ENCODE assay signal across 18 cellular contexts in the genomic region with DNA sequence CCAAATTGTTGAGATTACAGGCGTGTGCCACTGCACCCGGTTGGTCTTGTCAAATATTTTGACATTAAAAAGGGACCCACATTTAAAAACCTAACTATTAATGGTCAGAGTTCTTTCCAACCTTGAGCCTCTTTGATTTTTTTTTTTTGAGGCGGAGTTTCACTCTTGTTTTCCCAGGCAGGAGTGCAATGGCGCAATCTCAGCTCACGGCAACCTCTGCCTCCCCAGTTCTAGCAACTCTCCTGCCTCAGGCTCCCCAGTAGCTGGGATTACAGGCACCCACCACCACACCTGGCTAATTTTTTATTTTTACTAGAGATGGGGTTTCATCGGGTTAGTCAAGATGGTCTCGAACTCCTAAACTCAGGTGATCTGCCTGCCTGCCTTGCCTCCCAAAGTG. TPM values are rescaled to one million over a fixed set of nuclear protein-coding genes. Genes with fewer than 3 reads are reported as not detected.
DNase-seq lines count a peak whose midpoint lies in the region; FAIRE-seq and TF ChIP-seq lines count a peak whose summit lies in the region.
"Had no signal": no experiment of that assay in that cellular context is flagged by ENCODE, and none has a peak within 500 bp of the region (broad histone marks: within the 10 kb centered on the region; RNA-seq: fewer than 3 reads in every experiment).

No MANE protein-coding gene starts in this region.

- H4K20me1 ChIP-seq in H1 (replicated peaks in 1 of 2; ENCODE audit: control insufficient read depth in 1 of 2, insufficient read depth in 2 of 2, low read length in 2 of 2) = peaks cover 0 to 2% of the 10 kb centered on the region in 2 experiments

- BruUV-seq in A673 (replicated peaks; lab: Mats Ljungman, UMichigan) = no TSS peak

- H3K27ac ChIP-seq in VCaP (peak overlapping the region; percentile 91), H1 (ENCODE audit: low read depth, low read length) (no peak overlapping the region), liver (ENCODE audit: low read depth in 1 of 2, low read length in 2 of 2) (peak overlapping the region in 1 of 2 donors; percentile 40), thyroid gland (no peak overlapping the region), A673 (ENCODE audit: low read depth, low read length, poor library complexity, severe bottlenecking) (no peak overlapping the region)
- H3K27ac ChIP-seq: A549 had no signal

- H3K27me3 ChIP-seq in H1 (replicated peaks in 1 of 4; ENCODE audit: control insufficient read depth in 3 of 4, extremely low read depth in 1 of 4, insufficient read depth in 3 of 4, low read length in 3 of 4) (no peaks in the 10 kb centered on the region), liver (ENCODE audit: control insufficient read depth in 4 of 4, insufficient read depth in 4 of 4, low read length in 3 of 4) (no peaks in the 10 kb centered on the region), thyroid gland (no peaks in the 10 kb centered on the region), A673 (replicated peaks; ENCODE audit: insufficient read depth, low read depth, low read length, poor library complexity) (no peaks in the 10 kb centered on the region)

- intact Hi-C loops in thyroid gland (cut with DNase I) = no loop called here
- intact Hi-C loops in A673 (cut with micrococcal nuclease; ENCODE audit: unreplicated experiment) = no loop called here

- no peak overlapping the region for H4K8ac ChIP-seq in H1 (ENCODE audit: extremely low read depth, insufficient read depth, low read length)

- TF ChIP-seq CTCF in VCaP (conservative IDR thresholded peaks at IDR 0.05) = no peak
- TF ChIP-seq CTCF in H1 (IDR thresholded peaks at IDR 0.05; ENCODE audit: control extremely low read depth in 1 of 3, insufficient read depth in 1 of 3, low read depth in 1 of 3, low read length in 3 of 3) = no peak
- no peak for TF ChIP-seq CTCF in liver (IDR thresholded peaks at IDR 0.05; ENCODE audit: low read depth, low read length, missing input control)
- no peak for TF ChIP-seq CTCF in thyroid gland (IDR thresholded peaks at IDR 0.05)
- TF ChIP-seq CTCF in A673 (conservative IDR thresholded peaks at IDR 0.05; ENCODE audit: low read depth, low read length) = no peak

- no peak overlapping the region for H2BK20ac ChIP-seq in H1 (ENCODE audit: low read length)

- no peak overlapping the region for H3K4me2 ChIP-seq in H1 (ENCODE audit: insufficient read depth in 1 of 2, low read depth in 2 of 2, low read length in 2 of 2)
- H3K4me2 ChIP-seq: A549 had no signal

- no peak overlapping the region for H2AK5ac ChIP-seq in H1 (ENCODE audit: low read depth, low read length)

- H3K4me1 ChIP-seq in H1 (replicated peaks in 1 of 4; ENCODE audit: control insufficient read depth in 3 of 4, insufficient read depth in 4 of 4, low read length in 3 of 4) (peaks cover 0 to 6% (median 2%) of the 10 kb centered on the region in 4 experiments; a peak in 3 of 7 replicates), liver (ENCODE audit: control insufficient read depth in 4 of 4, insufficient read depth in 4 of 4, low read length in 3 of 4) (peaks cover 13 to 59% (median 41%) of the 10 kb centered on the region in 4 donors), thyroid gland (peaks cover 0 to 7% of the 10 kb centered on the region in 2 donors), A673 (ENCODE audit: insufficient read depth, low read length, poor library complexity, severe bottlenecking) (peaks cover 48% of the 10 kb centered on the region)
- H3K4me1 ChIP-seq: A549 had no signal

- H3K9ac ChIP-seq in H1 (replicated peaks in 1 of 4; ENCODE audit: extremely low read depth in 1 of 4, low read depth in 3 of 4, low read length in 3 of 4) (no peak overlapping the region), liver (ENCODE audit: low read depth in 1 of 2, low read length in 2 of 2) (no peak overlapping the region)

- no peak for FAIRE-seq in H1 (lab: Jason Lieb, UNC)
- FAIRE-seq: A549, GM12878 had no signal

- CTCF ChIA-PET in H1 (lab: Charles Lee; ENCODE audit: partially characterized antibody) (interaction anchor here (0.6 to 1.5 kb wide), 2 partner anchors 36 to 267 kb away, joined by 3 to 4 read pairs; no protein-coding TSS in a partner anchor), A673 (lab: Charles Lee) (no interaction called here)

- H2BK5ac ChIP-seq in H1 (ENCODE audit: low read depth, low read length) = no peak overlapping the region

- H4K91ac ChIP-seq in H1 (replicated peaks; ENCODE audit: insufficient read length, low read length) = no peak overlapping the region

- H3K14ac ChIP-seq in H1 (ENCODE audit: insufficient read length) = no peak overlapping the region

- no peak overlapping the region for H3K23ac ChIP-seq in H1 (ENCODE audit: insufficient read length)

- H3K36me3 ChIP-seq in H1 (ENCODE audit: control insufficient read depth in 2 of 4, insufficient read depth in 4 of 4, low read length in 3 of 4) (no peaks in the 10 kb centered on the region), liver (ENCODE audit: control insufficient read depth in 4 of 4, insufficient read depth in 3 of 4, low read depth in 1 of 4, low read length in 3 of 4) (peaks cover 0 to 3% (median under 1%) of the 10 kb centered on the region in 4 donors), thyroid gland (no peaks in the 10 kb centered on the region), A673 (ENCODE audit: insufficient read depth, low read length, poor library complexity, severe bottlenecking) (no peaks in the 10 kb centered on the region)

- H4K5ac ChIP-seq in H1 (ENCODE audit: insufficient read length, low read depth, low read length) = no peak overlapping the region

- no peak for TF ChIP-seq POLR2A in H1 (IDR thresholded peaks at IDR 0.05; ENCODE audit: control extremely low read depth in 1 of 2, low read depth in 2 of 2, low read length in 2 of 2)
- no peak for TF ChIP-seq POLR2A in thyroid gland (IDR thresholded peaks at IDR 0.05)

- peaks cover 0 to 27% of the 10 kb centered on the region in 2 experiments; a peak in 2 of 4 replicates for H3K79me2 ChIP-seq in H1 (ENCODE audit: control insufficient read depth in 1 of 2, insufficient read depth in 2 of 2, low read length in 2 of 2)

- TF ChIP-seq RAD21 in H1 (IDR thresholded peaks at IDR 0.05 in 1 of 2, conservative IDR thresholded peaks at IDR 0.05 in 1 of 2; ENCODE audit: low read depth in 2 of 2, low read length in 2 of 2) = no peak
- TF ChIP-seq RAD21 in liver (IDR thresholded peaks at IDR 0.05) = no peak

- POLR2A ChIA-PET in H1 (lab: Charles Lee; ENCODE audit: partially characterized antibody) (interaction anchor here (2.1 kb wide), 1 partner anchor 31 kb away, joined by 4 read pairs; a partner anchor contains a TSS), A673 (lab: Charles Lee; ENCODE audit: low non-redundant PET) (no interaction called here)

- TF ChIP-seq EP300 in H1 (IDR thresholded peaks at IDR 0.05; ENCODE audit: borderline replicate concordance in 1 of 2, low read depth in 2 of 2, low read length in 2 of 2) = no peak

- H3K4ac ChIP-seq in H1 (replicated peaks; ENCODE audit: insufficient read length, low read depth, low read length) = no peak overlapping the region

- DNase-seq in H1 (ENCODE audit: low read depth in 1 of 2, low spot score in 2 of 2) (no peak), thyroid gland (no peak), A673 (ENCODE audit: low spot score) (no peak)
- no peak for DNase-seq in activated CD8-positive, alpha-beta memory T cell treated with anti-CD3 and anti-CD28 coated beads, Interleukin-2, amount 50 U/mL, for 48 hours
- DNase-seq: 8988T; C1 segment of cervical spinal cord; Caco-2; CD8-positive, alpha-beta T cell; DMS153; DND-41; GDM1; GOT3; H7; HCEC 1CT had no signal

- H3K9me3 ChIP-seq in H1 (ENCODE audit: insufficient read depth in 2 of 2, low read depth in 1 of 2, low read length in 1 of 2) (no peaks in the 10 kb centered on the region), liver (ENCODE audit: control insufficient read depth in 4 of 4, low read length in 3 of 4) (no peaks in the 10 kb centered on the region), thyroid gland (no peaks in the 10 kb centered on the region), A673 (ENCODE audit: low read depth, low read length, poor library complexity, severe bottlenecking) (peaks cover 4% of the 10 kb centered on the region)
- H3K9me3 ChIP-seq: A549, Caco-2 had no signal

- no peaks in the 10 kb centered on the region for H3K23me2 ChIP-seq in H1 (ENCODE audit: low read depth, low read length)

- WGBS in H1 (ENCODE audit: extremely low coverage in 1 of 2, insufficient coverage in 1 of 2, insufficient read length in 1 of 2, insufficient replicate concordance in 2 of 2, low coverage in 1 of 2, low lambda C conversion rate in 2 of 2, missing lambda C conversion rate in 1 of 2), 2 experiments = 90% methylated on average over 7 of the region's 7 CpGs; no CpG with 5 or more reads in 1 of the 2 experiments
- WGBS in liver = 62% methylated on average over 7 of the region's 7 CpGs
- 96 to 97% methylated on average over 7 of the region's 7 CpGs for WGBS in thyroid gland, 2 donors

- H3K4me3 ChIP-seq in H1 (ENCODE audit: extremely low read depth in 1 of 4, insufficient read depth in 2 of 4, low read depth in 3 of 4, low read length in 4 of 4) (no peak overlapping the region), liver (ENCODE audit: low read depth in 1 of 3, low read length in 3 of 3) (no peak overlapping the region), thyroid gland (replicated peaks in 1 of 3) (no peak overlapping the region), A673 (ENCODE audit: low read depth, low read length, poor library complexity, severe bottlenecking) (no peak overlapping the region)
- H3K4me3 ChIP-seq: A549, GM12878 had no signal

- H3K79me1 ChIP-seq in H1 (ENCODE audit: low read depth, low read length) = no peaks in the 10 kb centered on the region

- H3K56ac ChIP-seq in H1 (replicated peaks; ENCODE audit: insufficient read length, low read depth, low read length) = no peak overlapping the region

- no peak overlapping the region for H2BK12ac ChIP-seq in H1 (ENCODE audit: low read depth, low read length)

- H2BK120ac ChIP-seq in H1 (replicated peaks; ENCODE audit: low read depth, low read length) = no peak overlapping the region

- no peak overlapping the region for H3K18ac ChIP-seq in H1 (ENCODE audit: extremely low read depth, low read length)

- H2BK15ac ChIP-seq in H1 (ENCODE audit: low read length) = no peak overlapping the region

- no peak overlapping the region for H2AFZ ChIP-seq in H1 (ENCODE audit: low read length)

RNA-seq across cellular contexts. Expression of a gene that starts 31.3 kb away (rescaled TPM):
- total RNA-seq in H1 (2021; fragmentation: NEBNext Ultra II Directional; extraction: Animal tissue kit (Norgen Biotek cat#: 25700)) = 70.4 and 81.6 TPM in 2 replicates
- 14.4 and 19.6 TPM in 2 replicates for polyA plus RNA-seq in H1 (2011; rRNA removed)
- polyA plus RNA-seq in H1 (2011; cell fraction: cytosol; rRNA removed) = 35.3 TPM
- 27.1 TPM for polyA plus RNA-seq in H1 (2011; cell fraction: nucleus; rRNA removed)
- polyA plus RNA-seq in H1 (2012, experiment 1 of 2) = 71.3 to 98.7 TPM (median 82.9 TPM) in 4 replicates
- polyA plus RNA-seq in H1 (2012, experiment 2 of 2) = 30.7 TPM
- polyA plus RNA-seq in H1 (2013, experiment 1 of 2) = 83.0 TPM
- polyA plus RNA-seq in H1 (2013, experiment 2 of 2) = 89.4 TPM
- 31.4 and 36.5 TPM in 2 replicates for polyA minus RNA-seq in H1 (2011; rRNA and poly(A)+ RNA removed)
- polyA minus RNA-seq in H1 (2011; cell fraction: cytosol; rRNA and poly(A)+ RNA removed) = 22.6 TPM
- polyA minus RNA-seq in H1 (2011; cell fraction: nucleus; rRNA and poly(A)+ RNA removed) = 20.5 TPM
- 10 to 100 TPM; 19.5 to 21.2 TPM for total RNA-seq in liver
- 10 to 100 TPM; 18.3 to 25.4 TPM for polyA plus RNA-seq in liver
- 10 to 100 TPM; 22.3 to 31.2 (median 24.6) TPM for total RNA-seq in thyroid gland
- 88.5 and 99.9 TPM in 2 replicates for total RNA-seq in A673 (2021)
